Comparison of ENCODE assay signal across 19 cellular contexts in the genomic region with DNA sequence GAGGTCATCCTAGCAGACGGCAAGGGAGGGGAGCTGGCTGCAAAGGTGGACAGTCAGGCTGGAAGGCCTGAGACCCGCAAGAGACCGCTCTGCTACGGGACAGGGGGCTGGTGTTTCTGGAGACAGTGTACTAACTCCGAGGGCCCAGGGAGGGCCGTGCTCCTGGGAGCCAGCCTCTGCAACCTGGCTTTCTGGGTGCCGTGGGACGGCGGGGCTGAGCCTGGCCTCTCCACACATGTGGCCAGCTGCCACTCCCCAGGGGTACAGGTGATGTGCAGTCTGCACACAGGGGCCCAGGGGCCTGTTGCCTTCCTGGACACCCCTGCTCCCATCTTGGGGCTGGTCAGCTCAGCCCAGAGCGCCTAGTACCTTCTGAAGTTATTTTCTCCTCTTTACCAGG.
"Had no signal": no experiment of that assay in that cellular context is flagged by ENCODE, and none has a peak within 500 bp of the region (broad histone marks: within the 10 kb centered on the region; RNA-seq: fewer than 3 reads in every experiment).

No MANE protein-coding gene starts in this region.

- ATAC-seq: K562 had no signal

- FAIRE-seq: K562 had no signal

- H3K9ac ChIP-seq: KMS-11 had no signal

- H3K4me3 ChIP-seq: K562 had no signal

- H3K4me2 ChIP-seq: KMS-11 had no signal

- H3K27ac ChIP-seq: HL-60, KMS-11, RWPE1 had no signal

- DNase-seq: Kasumi-1, MM.1S, NCI-H1092 treated with DMSO at 0.1 percent for 48 hours, NCI-H1436, NCI-H187, NCI-H2029, NCI-H2081 treated with DMSO at 0.1 percent for 48 hours, NCI-H2171, NCI-H226, NCI-H446, NCI-H510A, NCI-H524 treated with DMSO at 0.1 percent for 48 hours, NCI-H69, NCI-H774, SHP77 had no signal
